In the genomic region with DNA sequence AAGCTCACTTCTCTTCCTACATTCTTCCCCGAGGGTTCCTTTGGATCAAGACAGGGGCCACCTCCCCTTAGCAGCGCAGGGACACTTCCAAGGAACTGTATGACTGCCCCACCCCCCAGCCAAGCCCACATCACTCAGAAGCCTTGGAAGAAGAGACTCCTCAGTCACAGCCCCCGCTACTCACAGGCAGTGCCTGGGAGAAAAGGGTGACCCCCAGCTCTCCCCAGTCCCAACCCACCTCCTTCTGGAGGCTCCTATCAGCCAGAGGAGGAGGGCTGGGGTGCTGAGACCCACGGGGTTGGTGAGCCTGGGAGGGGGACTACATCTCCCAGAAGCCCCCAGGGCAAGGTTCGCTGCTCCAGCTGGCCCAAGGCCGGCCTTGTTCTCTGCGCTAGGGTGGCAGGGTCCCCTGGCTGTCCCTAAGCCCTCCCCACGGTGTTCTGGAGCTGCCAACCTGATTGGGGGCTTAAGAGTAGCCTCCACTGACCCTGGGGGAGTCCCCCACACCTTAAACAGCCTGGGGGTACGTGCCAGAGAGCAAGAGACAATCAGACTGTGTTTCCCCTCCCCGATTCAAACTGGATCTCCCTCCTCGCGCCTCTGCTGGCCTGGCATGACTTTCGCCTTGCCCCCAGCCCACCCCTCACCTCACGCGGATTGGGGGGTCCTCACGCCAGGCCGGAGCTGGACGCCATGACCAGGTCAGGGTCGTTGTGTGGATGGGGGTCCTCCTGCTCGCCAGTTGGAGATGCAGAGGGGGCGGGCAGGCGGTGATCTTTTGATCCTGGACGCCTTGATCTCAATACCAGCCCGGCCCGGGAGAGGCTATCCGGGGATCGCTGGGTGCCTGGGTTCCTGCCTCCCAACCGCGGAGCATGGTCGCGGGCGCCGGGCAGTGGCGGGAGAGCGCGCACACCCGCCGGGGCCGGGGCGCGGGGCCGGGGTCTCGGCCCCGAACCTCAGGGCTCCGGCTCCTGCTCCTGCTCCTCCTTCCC, we compare ENCODE assay signal across 7 cellular contexts. TPM values are rescaled to one million over a fixed set of nuclear protein-coding genes. Genes with fewer than 3 reads are reported as not detected.
A peak's percentile ranks its signal among the peaks of the same experiment; 100 is the strongest.
DNase-seq lines count a peak whose midpoint lies in the region; ATAC-seq and TF ChIP-seq lines count a peak whose summit lies in the region.

No MANE protein-coding gene starts in this region.

- ATAC-seq in activated T-cell treated with anti-CD3 and anti-CD28 coated beads, Interleukin-2, amount 50 U/mL, for 72 hours (replicated peaks in 1 of 2) = no peak
- ATAC-seq in gastroesophageal sphincter = no peak
- no peak for ATAC-seq in HG03039 (IDR thresholded peaks at IDR 0.05; ENCODE audit: unreplicated experiment)

- TF ChIP-seq POLR2A in gastroesophageal sphincter (IDR thresholded peaks at IDR 0.05) = no peak

- peak; percentile 49 for DNase-seq in GF-D8 (lab: John Stamatoyannopoulos, UW)
- DNase-seq in Karpas-422 = peak; percentile 53
- DNase-seq in activated T-cell treated with anti-CD3 and anti-CD28 coated beads, Interleukin-2, amount 50 U/mL, for 72 hours = peak; percentile 65 to 72
- DNase-seq in osteoblast (ENCODE audit: insufficient read length, low spot score, missing footprints) = peak; percentile 97
- no peak for DNase-seq in HuH-7 (ENCODE audit: low spot score)

- no peaks in the 10 kb centered on the region for H3K9me3 Mint-ChIP-seq in activated T-cell treated with anti-CD3 and anti-CD28 coated beads, Interleukin-2, amount 50 U/mL, for 72 hours

- 0% methylated on average over 1 to 19 of the region's 45 CpGs for WGBS in gastroesophageal sphincter (ENCODE audit: low coverage in 1 of 2), 2 donors

- peaks cover 33% of the 10 kb centered on the region for H3K4me1 ChIP-seq in Karpas-422 (ENCODE audit: low read length)
- H3K4me1 ChIP-seq in gastroesophageal sphincter = peaks cover 3 to 83% (median 44%) of the 10 kb centered on the region in 3 donors
- peaks cover 59% of the 10 kb centered on the region for H3K4me1 ChIP-seq in osteoblast (ENCODE audit: insufficient read depth, low read length)

- TF ChIP-seq CTCF in gastroesophageal sphincter (IDR thresholded peaks at IDR 0.05) (no peak), osteoblast (IDR thresholded peaks at IDR 0.05; ENCODE audit: extremely low read depth, low read depth, low read length) (no peak)

- H2AFZ ChIP-seq in Karpas-422 (ENCODE audit: low read length) (no peak overlapping the region; the same call in 1 of the 2 replicates), osteoblast (ENCODE audit: low read length) (no peak overlapping the region)

- peak overlapping the region; percentile 73 to 84 for H3K4me3 Mint-ChIP-seq in activated T-cell treated with anti-CD3 and anti-CD28 coated beads, Interleukin-2, amount 50 U/mL, for 72 hours

- TF ChIP-seq EP300 in gastroesophageal sphincter (IDR thresholded peaks at IDR 0.05) = no peak

- peaks cover 2 to 4% of the 10 kb centered on the region in 2 donors for H3K36me3 Mint-ChIP-seq in activated T-cell treated with anti-CD3 and anti-CD28 coated beads, Interleukin-2, amount 50 U/mL, for 72 hours (ENCODE audit: insufficient read depth in 2 of 2)

- H3K27me3 Mint-ChIP-seq in activated T-cell treated with anti-CD3 and anti-CD28 coated beads, Interleukin-2, amount 50 U/mL, for 72 hours (ENCODE audit: low read depth) = no peaks in the 10 kb centered on the region

- peak overlapping the region; percentile 69 for H3K4me2 ChIP-seq in Karpas-422 (ENCODE audit: low read depth, low read length, poor library complexity, severe bottlenecking)
- peak overlapping the region; percentile 97 for H3K4me2 ChIP-seq in osteoblast (ENCODE audit: insufficient read depth, low read length)

- H4K20me1 ChIP-seq in Karpas-422 (ENCODE audit: insufficient read depth, low read depth, low read length) (no peaks in the 10 kb centered on the region), osteoblast (ENCODE audit: insufficient read depth, low read length) (peaks cover 50% of the 10 kb centered on the region)

- no peaks in the 10 kb centered on the region for H3K9me3 ChIP-seq in Karpas-422 (ENCODE audit: low read length)
- H3K9me3 ChIP-seq in gastroesophageal sphincter = no peaks in the 10 kb centered on the region
- no peaks in the 10 kb centered on the region for H3K9me3 ChIP-seq in osteoblast (ENCODE audit: low read depth, low read length)

- H3K27me3 ChIP-seq in Karpas-422 (ENCODE audit: low read length) (no peaks in the 10 kb centered on the region), gastroesophageal sphincter (no peaks in the 10 kb centered on the region), osteoblast (ENCODE audit: insufficient read depth, low read length) (no peaks in the 10 kb centered on the region)

- H3K27ac Mint-ChIP-seq in activated T-cell treated with anti-CD3 and anti-CD28 coated beads, Interleukin-2, amount 50 U/mL, for 72 hours = peak overlapping the region; percentile 90

- H3K27ac ChIP-seq in Karpas-422 (ENCODE audit: low read length) = no peak overlapping the region
- H3K27ac ChIP-seq in gastroesophageal sphincter = peak overlapping the region; percentile 90 to 98 (median 95)
- H3K27ac ChIP-seq in osteoblast (ENCODE audit: low read depth, low read length) = peak overlapping the region; percentile 92

- H3K36me3 ChIP-seq in Karpas-422 (ENCODE audit: insufficient read depth, low read length) = no peaks in the 10 kb centered on the region
- no peaks in the 10 kb centered on the region for H3K36me3 ChIP-seq in gastroesophageal sphincter
- H3K36me3 ChIP-seq in osteoblast (ENCODE audit: insufficient read depth, low read length) = no peaks in the 10 kb centered on the region

- H3K4me3 ChIP-seq in Karpas-422 (ENCODE audit: low read length) = peak overlapping the region; percentile 64
- H3K4me3 ChIP-seq in gastroesophageal sphincter = peak overlapping the region; percentile 88 to 94
- H3K4me3 ChIP-seq in osteoblast (ENCODE audit: insufficient read depth, low read length) = peak overlapping the region; percentile 99

- H3K9ac ChIP-seq in Karpas-422 (ENCODE audit: low read length) = peak overlapping the region; percentile 61

- H3K9me2 ChIP-seq in Karpas-422 (replicated peaks; ENCODE audit: insufficient read depth, low read length) = no peaks in the 10 kb centered on the region

- H3K79me2 ChIP-seq in Karpas-422 (ENCODE audit: low read length) (no peaks in the 10 kb centered on the region), osteoblast (ENCODE audit: insufficient read depth, low read length) (peaks cover 55% of the 10 kb centered on the region)

- H3K4me1 Mint-ChIP-seq in activated T-cell treated with anti-CD3 and anti-CD28 coated beads, Interleukin-2, amount 50 U/mL, for 72 hours (ENCODE audit: low read depth) = peaks cover 74% of the 10 kb centered on the region

RNA-seq across cellular contexts. Expression of gene BCL9L, which starts 0.8 kb away (rescaled TPM):
- 0.18 and 0.56 TPM in 2 replicates for total RNA-seq in Karpas-422 (2014; rRNA removed; shearing (Covaris generic); ENCODE audit: low replicate concordance)
- 10 to 100 TPM; 33.5 to 34.5 TPM for total RNA-seq in activated T-cell treated with anti-CD3 and anti-CD28 coated beads, Interleukin-2, amount 50 U/mL, for 72 hours
- total RNA-seq in gastroesophageal sphincter (10 to 100 TPM; 24.6 to 66.2 (median 30.8) TPM), osteoblast (27.9 and 28.3 TPM in 2 replicates)

RNA-seq across cellular contexts. Expression of gene UPK2, which starts 31.2 kb away (rescaled TPM):
- not detected in 2 replicates for total RNA-seq in Karpas-422 (2014; rRNA removed; shearing (Covaris generic); ENCODE audit: low replicate concordance)
- total RNA-seq in activated T-cell treated with anti-CD3 and anti-CD28 coated beads, Interleukin-2, amount 50 U/mL, for 72 hours = 1 to 10 TPM in 1 of 2 donors, under 1 TPM in 1; 0.53 to 1.2 TPM
- total RNA-seq in gastroesophageal sphincter (not detected), osteoblast (not detected in 2 replicates)

RNA-seq across cellular contexts. Expression of gene CXCR5, which starts 41.2 kb away (rescaled TPM):
- 0.71 and 1.2 TPM in 2 replicates for total RNA-seq in Karpas-422 (2014; rRNA removed; shearing (Covaris generic); ENCODE audit: low replicate concordance)
- 10 to 100 TPM; 16.9 to 20.3 TPM for total RNA-seq in activated T-cell treated with anti-CD3 and anti-CD28 coated beads, Interleukin-2, amount 50 U/mL, for 72 hours
- total RNA-seq in gastroesophageal sphincter (under 1 TPM in 1 of 4 donors, not detected in 3; 0.08 TPM), osteoblast (not detected in 2 replicates)

RNA-seq across cellular contexts. Expression of gene FOXR1, which starts 46.7 kb away (rescaled TPM):
- total RNA-seq in Karpas-422 (2014; rRNA removed; shearing (Covaris generic); ENCODE audit: low replicate concordance) = not detected in 2 replicates
- total RNA-seq in activated T-cell treated with anti-CD3 and anti-CD28 coated beads, Interleukin-2, amount 50 U/mL, for 72 hours = not detected
- total RNA-seq in gastroesophageal sphincter (not detected), osteoblast (not detected in 2 replicates)

Comparison
In these comparisons a context has a peak if more than half of its experiments do, and no peak if none do; other contexts are left out.
1. RNA of gene BCL9L, which starts 0.8 kb away (total RNA-seq): 33.5 to 34.5 TPM in activated T-cell treated with anti-CD3 and anti-CD28 coated beads, Interleukin-2, amount 50 U/mL, for 72 hours, 24.6 to 66.2 TPM in gastroesophageal sphincter and 27.9 to 28.3 TPM in osteoblast; 0.18 to 0.56 TPM in Karpas-422; every median in the first group is over 10 times any median in the second.
2. Peak in every context shown above with its lines, with median percentiles within 50 percentile points of each other: H3K4me3 ChIP-seq.